Comparison of ENCODE assay signal across 20 cellular contexts in genomic region chr4:177356191-177356590, GRCh38.
"Had no signal": no experiment of that assay in that cellular context is flagged by ENCODE, and none has a peak within 500 bp of the region (broad histone marks: within the 10 kb centered on the region; RNA-seq: fewer than 3 reads in every experiment).

No MANE protein-coding gene starts in this region.

- H3K4me1 ChIP-seq: right atrium auricular region, transverse colon, vagina had no signal

- H3K4me1 Mint-ChIP-seq: activated naive CD8-positive, alpha-beta T cell treated with anti-CD3 and anti-CD28 coated beads for 36 hours; memory B cell; natural killer cell had no signal

- FAIRE-seq: kidney had no signal

- ATAC-seq: activated CD4-positive, CD25-positive, alpha-beta regulatory T cell treated with anti-CD3 and anti-CD28 coated beads, Interleukin-2, amount 50 U/mL, for 24 hours; left ventricle myocardium superior; natural killer cell had no signal

- H3K4me3 ChIP-seq: right atrium auricular region, transverse colon, vagina had no signal

- H3K36me3 Mint-ChIP-seq: memory B cell, natural killer cell had no signal

- DNase-seq: activated CD4-positive, alpha-beta T cell treated with anti-CD3 and anti-CD28 coated beads, Interleukin-2, amount 50 U/mL, for 1 hour; activated CD8-positive, alpha-beta memory T cell treated with anti-CD3 and anti-CD28 coated beads for 24 hours; activated gamma-delta T cell treated with Interleukin-2 at 50 U/mL for 16 hours; activated naive CD8-positive, alpha-beta T cell treated with anti-CD3 and anti-CD28 coated beads for 36 hours; cerebellar nuclear complex; effector memory CD4-positive, alpha-beta T cell; hippocampal formation; kidney; left ventricle myocardium superior; natural killer cell; posterior cingulate gyrus; stimulated activated CD4-positive, alpha-beta T cell treated with anti-CD3 and anti-CD28 coated beads, Interleukin-4, amount 100 ng/mL, for 1 hour; stimulated activated naive CD4-positive, alpha-beta T cell; transverse colon had no signal

- H3K27me3 ChIP-seq: right atrium auricular region, transverse colon, vagina had no signal

- H3K27ac ChIP-seq: epithelial cell of prostate, right atrium auricular region, transverse colon, vagina had no signal

- H3K9me3 ChIP-seq: right atrium auricular region, transverse colon, vagina had no signal

- H3K4me3 Mint-ChIP-seq: activated naive CD8-positive, alpha-beta T cell treated with anti-CD3 and anti-CD28 coated beads for 36 hours; dendritic cell treated with granulocyte-macrophage colony-stimulating factor and Interleukin-4, amounts not matched to agents 40 ng/mL and 50 ng/mL, for 4 days; memory B cell; natural killer cell had no signal

- H3K27ac Mint-ChIP-seq: activated naive CD8-positive, alpha-beta T cell treated with anti-CD3 and anti-CD28 coated beads for 36 hours; dendritic cell treated with granulocyte-macrophage colony-stimulating factor and Interleukin-4, amounts not matched to agents 40 ng/mL and 50 ng/mL, for 4 days; memory B cell; natural killer cell had no signal

- H3K27me3 Mint-ChIP-seq: activated naive CD8-positive, alpha-beta T cell treated with anti-CD3 and anti-CD28 coated beads for 36 hours; dendritic cell treated with granulocyte-macrophage colony-stimulating factor and Interleukin-4, amounts not matched to agents 40 ng/mL and 50 ng/mL, for 4 days; memory B cell had no signal

- H3K36me3 ChIP-seq: right atrium auricular region, transverse colon, vagina had no signal

- H3K9me3 Mint-ChIP-seq: activated naive CD8-positive, alpha-beta T cell treated with anti-CD3 and anti-CD28 coated beads for 36 hours; dendritic cell treated with granulocyte-macrophage colony-stimulating factor and Interleukin-4, amounts not matched to agents 40 ng/mL and 50 ng/mL, for 4 days; memory B cell; natural killer cell had no signal
